ENCODE assay signal across 9 cellular contexts in the genomic region with DNA sequence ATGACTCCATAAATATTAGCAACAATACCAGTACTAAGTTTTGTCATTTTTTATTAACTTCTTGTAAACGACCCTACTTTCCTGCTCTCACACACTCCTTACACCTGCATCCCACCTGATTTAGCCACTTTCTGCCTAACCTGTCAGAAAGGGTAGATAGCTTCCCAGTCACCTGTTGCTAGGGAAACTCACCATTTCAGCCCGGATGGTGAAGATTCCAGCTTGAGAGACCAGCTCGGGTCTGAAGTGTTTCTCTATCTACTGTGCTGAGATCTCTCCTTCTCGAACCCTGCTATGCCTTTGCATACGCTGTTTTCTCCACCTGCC. TPM values are rescaled to one million over a fixed set of nuclear protein-coding genes. Genes with fewer than 3 reads are reported as not detected.
DNase-seq lines count a peak whose midpoint lies in the region; ATAC-seq and TF ChIP-seq lines count a peak whose summit lies in the region.
"Had no signal": no experiment of that assay in that cellular context is flagged by ENCODE, and none has a peak within 500 bp of the region (broad histone marks: within the 10 kb centered on the region; RNA-seq: fewer than 3 reads in every experiment).

Gene PARVG, plus strand, starts transcription at position 220 of the 327 bp plus-strand sequence. CDS start 2,405 bp downstream, outside the sequence.

- H3K27ac ChIP-seq in esophagus squamous epithelium (peak within 1 kb of the TSS; percentile 45 to 76 (median 70)), stomach (peak within 1 kb of the TSS; percentile 37 to 87 (median 64))

- H3K36me3 ChIP-seq in esophagus squamous epithelium (no peaks in the 10 kb centered on the region), stomach (peaks cover 0 to 1% (median under 1%) of the 10 kb centered on the region in 4 donors)

- TF ChIP-seq CTCF in esophagus squamous epithelium (IDR thresholded peaks at IDR 0.05) (no peak), stomach (IDR thresholded peaks at IDR 0.05) (no peak)

- no peak for TF ChIP-seq EP300 in stomach (IDR thresholded peaks at IDR 0.05)

- peak; percentile 61 for ATAC-seq in HG02759 (IDR thresholded peaks at IDR 0.05; ENCODE audit: unreplicated experiment)
- ATAC-seq in left cardiac atrium, result no peak

- peak within 1 kb of the TSS; percentile 88 for H3K27ac Mint-ChIP-seq in T-helper 2 cell treated with Interferon-gamma antibody and Interleukin-4, amounts not matched to agents 5 μg/mL and 100 μg/mL, for 36 hours

- peaks cover 16% of the 10 kb centered on the region for H3K4me1 Mint-ChIP-seq in T-helper 2 cell treated with Interferon-gamma antibody and Interleukin-4, amounts not matched to agents 5 μg/mL and 100 μg/mL, for 36 hours (ENCODE audit: low read depth)

- H3K4me1 ChIP-seq in esophagus squamous epithelium, result peaks cover 0 to 3% (median 0%) of the 10 kb centered on the region in 3 donors
- H3K4me1 ChIP-seq in stomach, result no peaks in the 10 kb centered on the region

- H3K9me3 ChIP-seq in esophagus squamous epithelium (no peaks in the 10 kb centered on the region), stomach (no peaks in the 10 kb centered on the region)

- H3K9me3 Mint-ChIP-seq in T-helper 2 cell treated with Interferon-gamma antibody and Interleukin-4, amounts not matched to agents 5 μg/mL and 100 μg/mL, for 36 hours, result no peaks in the 10 kb centered on the region

- peaks cover 22% of the 10 kb centered on the region for H3K36me3 Mint-ChIP-seq in T-helper 2 cell treated with Interferon-gamma antibody and Interleukin-4, amounts not matched to agents 5 μg/mL and 100 μg/mL, for 36 hours (ENCODE audit: low read depth)

- H3K27me3 Mint-ChIP-seq in T-helper 2 cell treated with Interferon-gamma antibody and Interleukin-4, amounts not matched to agents 5 μg/mL and 100 μg/mL, for 36 hours (ENCODE audit: low read depth), result peaks cover 8% of the 10 kb centered on the region

- 46 to 47% methylated on average over 5 of the region's 5 CpGs for WGBS in esophagus squamous epithelium, 2 donors
- 43 to 54% (median 52%) methylated on average over 5 of the region's 5 CpGs for WGBS in stomach, 5 donors

- H3K27me3 ChIP-seq in esophagus squamous epithelium (peaks cover 0 to 61% (median 0%) of the 10 kb centered on the region in 4 donors), stomach (peaks cover 0 to 32% (median 8%) of the 10 kb centered on the region in 3 donors)

- peak within 1 kb of the TSS; percentile 83 for H3K4me3 Mint-ChIP-seq in T-helper 2 cell treated with Interferon-gamma antibody and Interleukin-4, amounts not matched to agents 5 μg/mL and 100 μg/mL, for 36 hours

- DNase-seq in T-helper 2 cell treated with Interferon-gamma antibody and Interleukin-4, amounts not matched to agents 5 μg/mL and 100 μg/mL, for 36 hours (ENCODE audit: low spot score), result peak; percentile 16
- DNase-seq in esophagus squamous epithelium (lab: John Stamatoyannopoulos, UW) (no peak), stomach (no peak), globus pallidus (ENCODE audit: low spot score) (no peak), hypothalamus (lab: John Stamatoyannopoulos, UW) (no peak), left cardiac atrium (no peak)

- intact Hi-C loops in esophagus squamous epithelium (cut with DNase I) (no loop called here), stomach (cut with DNase I; ENCODE audit: low total_unique reads) (no loop called here), left cardiac atrium (cut with DNase I) (no loop called here)

- H3K4me3 ChIP-seq in GM08714 (ENCODE audit: low read length) (peak within 1 kb of the TSS; percentile 73; the same call in 1 of the 2 replicates), esophagus squamous epithelium (peak within 1 kb of the TSS; percentile 16 to 59 (median 36)), stomach (peak within 1 kb of the TSS; percentile 29 to 45 (median 40))

- no peak for TF ChIP-seq POLR2A in esophagus squamous epithelium (IDR thresholded peaks at IDR 0.05)
- TF ChIP-seq POLR2A in stomach (IDR thresholded peaks at IDR 0.05), result no peak

RNA-seq across cellular contexts. Expression of gene PARVG, which starts in this region (rescaled TPM):
- total RNA-seq in esophagus squamous epithelium (10 to 100 TPM in 1 of 4 donors, 1 to 10 TPM in 2, under 1 TPM in 1; 0.42 to 26.1 (median 2.2) TPM), stomach (10 to 100 TPM; 12.3 to 78.2 (median 51.9) TPM), left cardiac atrium (1 to 10 TPM; 6.0 to 9.5 TPM)
- 1 to 10 TPM; 5.7 to 7.3 (median 5.9) TPM for polyA plus RNA-seq in stomach
- polyA plus RNA-seq: endothelial cell of umbilical vein had no signal
